ENCODE assay signal across 8 cellular contexts in the genomic region with DNA sequence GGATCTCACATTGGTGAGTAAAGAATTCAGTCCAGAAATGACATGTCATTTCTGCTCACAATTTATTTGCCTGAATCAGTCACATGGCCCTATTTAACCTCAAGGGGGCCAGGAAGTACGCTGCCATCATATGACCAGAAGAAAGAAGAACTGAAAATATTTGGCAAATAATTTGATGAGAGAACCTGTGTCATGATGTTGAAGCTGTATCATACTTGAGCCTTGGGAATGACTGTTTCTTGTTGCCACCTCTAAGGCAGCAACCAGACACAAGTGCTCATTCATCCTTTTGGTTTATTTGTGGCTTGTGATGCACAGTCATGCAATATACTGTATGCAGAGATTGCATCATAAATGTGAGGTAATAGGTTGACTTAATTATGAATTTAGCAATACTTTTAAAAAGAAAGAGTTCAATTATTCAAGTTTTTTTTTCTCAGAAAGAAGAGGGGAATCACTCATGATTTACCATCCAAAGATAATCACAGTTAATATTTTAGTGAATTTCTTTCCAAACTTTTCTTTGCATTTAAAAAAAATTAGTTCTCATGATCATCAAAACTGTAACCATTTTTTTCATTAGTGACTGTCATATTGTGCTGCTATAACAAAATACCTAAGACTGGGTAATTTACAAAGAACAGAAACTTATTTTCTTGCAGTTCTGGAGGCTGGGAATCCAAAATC. TPM values are rescaled to one million over a fixed set of nuclear protein-coding genes. Genes with fewer than 3 reads are reported as not detected.
DNase-seq lines count a peak whose midpoint lies in the region; ATAC-seq and TF ChIP-seq lines count a peak whose summit lies in the region.

No MANE protein-coding gene starts in this region.

- CTCF ChIA-PET in PC-9 (lab: Charles Lee): no interaction called here
- CTCF ChIA-PET in activated naive CD4-positive, alpha-beta T cell treated with anti-CD3 and anti-CD28 coated beads, Interleukin-2, amount 10 ng/mL, durations not matched to agents 7 days and 5 days (lab: Charles Lee): no interaction called here

- H3K9me3 Mint-ChIP-seq in activated naive CD4-positive, alpha-beta T cell treated with anti-CD3 and anti-CD28 coated beads, Interleukin-2, amount 10 ng/mL, durations not matched to agents 7 days and 5 days: no peaks in the 10 kb centered on the region

- H3K4me1 ChIP-seq in PC-9 (replicated peaks; ENCODE audit: insufficient read depth): peaks cover 7% of the 10 kb centered on the region

- H3K4me3 Mint-ChIP-seq in activated naive CD4-positive, alpha-beta T cell treated with anti-CD3 and anti-CD28 coated beads, Interleukin-2, amount 10 ng/mL, durations not matched to agents 7 days and 5 days: no peak overlapping the region

- no TSS peak for BruUV-seq in PC-9 (replicated peaks; lab: Mats Ljungman, UMichigan)

- no peaks in the 10 kb centered on the region for H4K20me1 ChIP-seq in PC-9 (ENCODE audit: insufficient read depth)

- no peak for TF ChIP-seq CTCF in PC-9 (conservative IDR thresholded peaks at IDR 0.05)

- H3K4me1 Mint-ChIP-seq in activated naive CD4-positive, alpha-beta T cell treated with anti-CD3 and anti-CD28 coated beads, Interleukin-2, amount 10 ng/mL, durations not matched to agents 7 days and 5 days: no peaks in the 10 kb centered on the region

- H3K4me3 ChIP-seq in PC-9: no peak overlapping the region

- no peaks in the 10 kb centered on the region for H3F3A ChIP-seq in PC-9 (ENCODE audit: insufficient read depth, low read depth)

- H3K36me3 Mint-ChIP-seq in activated naive CD4-positive, alpha-beta T cell treated with anti-CD3 and anti-CD28 coated beads, Interleukin-2, amount 10 ng/mL, durations not matched to agents 7 days and 5 days: no peaks in the 10 kb centered on the region

- POLR2A ChIA-PET in PC-9 (lab: Charles Lee; ENCODE audit: unreplicated experiment): no interaction called here

- no peaks in the 10 kb centered on the region for H3K79me2 ChIP-seq in PC-9 (ENCODE audit: low read depth)

- peaks cover 8% of the 10 kb centered on the region for H3K27me3 Mint-ChIP-seq in activated naive CD4-positive, alpha-beta T cell treated with anti-CD3 and anti-CD28 coated beads, Interleukin-2, amount 10 ng/mL, durations not matched to agents 7 days and 5 days

- DNase-seq in DMS53 (lab: John Stamatoyannopoulos, UW) (peak; percentile 21), DMS53 treated with DMSO at 0.1 percent for 48 hours (lab: John Stamatoyannopoulos, UW; ENCODE audit: unreplicated experiment) (no peak), PC-9 (peak in 1 of 2 experiments; percentile 57), kidney tubule cell (ENCODE audit: low spot score) (peak; percentile 58), NCI-H526 treated with DMSO at 0.1 percent for 48 hours (lab: John Stamatoyannopoulos, UW) (no peak)
- no peak for DNase-seq in activated naive CD4-positive, alpha-beta T cell treated with anti-CD3 and anti-CD28 coated beads, Interleukin-2, amount 10 ng/mL, durations not matched to agents 7 days and 5 days
- no peak for DNase-seq in activated effector memory CD4-positive, alpha-beta T cell treated with anti-CD3 and anti-CD28 coated beads, Interleukin-2, amount 50 U/mL, for 16 hours

- H3K36me3 ChIP-seq in PC-9 (ENCODE audit: low read depth): no peaks in the 10 kb centered on the region

- peak; percentile 69 for ATAC-seq in HG02870 (IDR thresholded peaks at IDR 0.05; ENCODE audit: unreplicated experiment)

- H3K9me3 ChIP-seq in PC-9 (ENCODE audit: insufficient read depth, low read depth): no peaks in the 10 kb centered on the region

- intact Hi-C loops in PC-9 (cut with micrococcal nuclease; ENCODE audit: unreplicated experiment): no loop called here

- H2AFZ ChIP-seq in PC-9: no peak overlapping the region

- H3K27ac ChIP-seq in PC-9: peak overlapping the region; percentile 37

- H3K27me3 ChIP-seq in PC-9 (ENCODE audit: insufficient read depth, low read depth): no peaks in the 10 kb centered on the region

- H3K9me2 ChIP-seq in PC-9 (ENCODE audit: insufficient read depth): no peaks in the 10 kb centered on the region

- H3K27ac Mint-ChIP-seq in activated naive CD4-positive, alpha-beta T cell treated with anti-CD3 and anti-CD28 coated beads, Interleukin-2, amount 10 ng/mL, durations not matched to agents 7 days and 5 days: no peak overlapping the region

- H3K4me2 ChIP-seq in PC-9: peak overlapping the region; percentile 11; the same call in 1 of the 2 replicates

RNA-seq across cellular contexts. Expression of gene ZFYVE16, which starts 8.2 kb away (rescaled TPM):
- total RNA-seq in PC-9 (2021): 27.7 and 34.4 TPM in 2 replicates

Comparison
In these comparisons a context has a peak if more than half of its experiments do, and no peak if none do; other contexts are left out.
1. DNase-seq: peak in DMS53 (single experiment) and kidney tubule cell (single experiment); none in DMS53 treated with DMSO at 0.1 percent for 48 hours (single experiment), activated naive CD4-positive, alpha-beta T cell treated with anti-CD3 and anti-CD28 coated beads, Interleukin-2, amount 10 ng/mL, durations not matched to agents 7 days and 5 days (single experiment), activated effector memory CD4-positive, alpha-beta T cell treated with anti-CD3 and anti-CD28 coated beads, Interleukin-2, amount 50 U/mL, for 16 hours (single experiment) and NCI-H526 treated with DMSO at 0.1 percent for 48 hours (single experiment).